In genomic region chr3:130395916-130396315, GRCh38 we compare ENCODE assay signal across 15 cellular contexts. TPM values are rescaled to one million over a fixed set of nuclear protein-coding genes. Genes with fewer than 3 reads are reported as not detected.
DNase-seq lines count a peak whose midpoint lies in the region; ATAC-seq, FAIRE-seq and TF ChIP-seq lines count a peak whose summit lies in the region.
"Had no signal": no experiment of that assay in that cellular context is flagged by ENCODE, and none has a peak within 500 bp of the region (broad histone marks: within the 10 kb centered on the region; RNA-seq: fewer than 3 reads in every experiment).

No MANE protein-coding gene starts in this region.

- peak; percentile 90 for ATAC-seq in GM23338
- no peak for ATAC-seq in GM21529 (IDR thresholded peaks at IDR 0.05; ENCODE audit: unreplicated experiment)
- no peak for ATAC-seq in GM21367 (IDR thresholded peaks at IDR 0.05; ENCODE audit: unreplicated experiment)
- ATAC-seq: T-helper 17 cell had no signal

- H3K27me3 Mint-ChIP-seq in GM23338 (ENCODE audit: insufficient read depth, low read depth, poor library complexity), result peaks cover 4% of the 10 kb centered on the region

- no peak for TF ChIP-seq POLR2A in endothelial cell of umbilical vein (IDR thresholded peaks at IDR 0.05; ENCODE audit: low read depth, low read length)

- peaks cover 9% of the 10 kb centered on the region for H3K4me1 Mint-ChIP-seq in GM23338
- H3K4me1 Mint-ChIP-seq: T-helper 17 cell had no signal

- no peaks in the 10 kb centered on the region for H3F3A ChIP-seq in GM23338 (replicated peaks; ENCODE audit: low read depth)

- H3K9me1 ChIP-seq in endothelial cell of umbilical vein (replicated peaks; ENCODE audit: control insufficient read depth, extremely low read depth, insufficient read depth, low read length), result no peaks in the 10 kb centered on the region

- H3K27me3 ChIP-seq in GM23338 (ENCODE audit: insufficient read depth) (no peaks in the 10 kb centered on the region), NT2/D1 (ENCODE audit: insufficient read depth, insufficient read length) (no peaks in the 10 kb centered on the region), endothelial cell of umbilical vein (ENCODE audit: control insufficient read depth in 2 of 2, insufficient read depth in 2 of 2, low read length in 2 of 2) (no peaks in the 10 kb centered on the region)
- H3K27me3 ChIP-seq: breast epithelium had no signal

- no peak for FAIRE-seq in endothelial cell of umbilical vein (lab: Jason Lieb, UNC)

- no peak overlapping the region for H3K4me3 ChIP-seq in GM23338
- H3K4me3 ChIP-seq in NT2/D1 (ENCODE audit: insufficient read length, low read depth), result no peak overlapping the region
- no peak overlapping the region for H3K4me3 ChIP-seq in endothelial cell of umbilical vein (replicated peaks in 1 of 3; ENCODE audit: insufficient read depth in 1 of 3, low read depth in 1 of 3, low read length in 3 of 3)
- H3K4me3 ChIP-seq: breast epithelium had no signal

- H3K79me2 ChIP-seq in GM23338 (replicated peaks; ENCODE audit: insufficient read depth) (no peaks in the 10 kb centered on the region), endothelial cell of umbilical vein (ENCODE audit: control insufficient read depth, insufficient read depth, low read length) (no peaks in the 10 kb centered on the region)

- H4K20me1 ChIP-seq in GM23338 (replicated peaks; ENCODE audit: insufficient read depth) (no peaks in the 10 kb centered on the region), endothelial cell of umbilical vein (replicated peaks; ENCODE audit: control insufficient read depth, extremely low read depth, insufficient read depth, low read length) (no peaks in the 10 kb centered on the region)

- BruUV-seq in endothelial cell of umbilical vein (replicated peaks; lab: Mats Ljungman, UMichigan), result no TSS peak

- TF ChIP-seq CTCF in GM23338 (conservative IDR thresholded peaks at IDR 0.05; ENCODE audit: low read depth in 2 of 2) (no peak), endothelial cell of umbilical vein (IDR thresholded peaks at IDR 0.05; ENCODE audit: extremely low read depth in 1 of 2, insufficient read depth in 1 of 2, low read depth in 1 of 2, low read length in 2 of 2) (no peak)

- CTCF ChIA-PET in endothelial cell of umbilical vein (lab: Charles Lee), result no interaction called here

- intact Hi-C loops in endothelial cell of umbilical vein (cut with micrococcal nuclease), result no loop called here

- H3K9me3 ChIP-seq in NT2/D1 (ENCODE audit: insufficient read depth, low read length) (no peaks in the 10 kb centered on the region), endothelial cell of umbilical vein (replicated peaks; ENCODE audit: control insufficient read depth, insufficient read depth, low read length) (no peaks in the 10 kb centered on the region)
- H3K9me3 ChIP-seq: breast epithelium had no signal

- no peaks in the 10 kb centered on the region for H3K36me3 ChIP-seq in GM23338 (ENCODE audit: insufficient read depth)
- no peaks in the 10 kb centered on the region for H3K36me3 ChIP-seq in NT2/D1 (ENCODE audit: insufficient read depth, insufficient read length, low read length)
- no peaks in the 10 kb centered on the region for H3K36me3 ChIP-seq in endothelial cell of umbilical vein (ENCODE audit: control insufficient read depth in 2 of 2, extremely low read depth in 1 of 2, insufficient read depth in 2 of 2, low read length in 2 of 2)
- H3K36me3 ChIP-seq: breast epithelium had no signal

- no peak overlapping the region for H3K4me3 Mint-ChIP-seq in GM23338
- H3K4me3 Mint-ChIP-seq: T-helper 17 cell had no signal

- H2AFZ ChIP-seq in GM23338 (no peak overlapping the region), endothelial cell of umbilical vein (ENCODE audit: low read depth, low read length) (no peak overlapping the region)

- H3K9me3 Mint-ChIP-seq in GM23338, result no peaks in the 10 kb centered on the region; the same call in 2 of the 3 replicates

- H3K4me2 ChIP-seq in GM23338, result no peak overlapping the region
- no peak overlapping the region for H3K4me2 ChIP-seq in endothelial cell of umbilical vein (ENCODE audit: insufficient read depth, low read length)

- POLR2A ChIA-PET in endothelial cell of umbilical vein (lab: Charles Lee), result no interaction called here

- no peak overlapping the region for H3K9ac ChIP-seq in NT2/D1 (ENCODE audit: insufficient read length, low read depth)
- no peak overlapping the region for H3K9ac ChIP-seq in endothelial cell of umbilical vein (replicated peaks; ENCODE audit: extremely low read depth, insufficient read depth, low read length)

- DNase-seq in GM23338 (ENCODE audit: low spot score) (peak; percentile 52), NT2/D1 (ENCODE audit: low read depth, low spot score) (peak; percentile 62), endothelial cell of umbilical vein (ENCODE audit: low read depth, low spot score) (peak; percentile 14), non-pigmented ciliary epithelial cell (ENCODE audit: low read depth) (peak; percentile 78), SK-N-DZ (ENCODE audit: low spot score) (no peak)
- no peak for DNase-seq in activated effector memory CD4-positive, alpha-beta T cell treated with Interleukin-2 at 50 U/mL for 16 hours
- DNase-seq: activated CD8-positive, alpha-beta memory T cell treated with anti-CD3 and anti-CD28 coated beads, Interleukin-2, amount 50 U/mL, for 4 hours; glutamatergic neuron; NCI-H69; T-helper 17 cell had no signal

- peak overlapping the region; percentile 71; the same call in 1 of the 2 replicates for H3K27ac Mint-ChIP-seq in GM23338
- H3K27ac Mint-ChIP-seq: T-helper 17 cell had no signal

- dilution Hi-C loops in endothelial cell of umbilical vein (cut with MboI; ENCODE audit: extremely low pct_ligation_motif_present, low sequenced_read_pairs), result no loop called here

- no peaks in the 10 kb centered on the region for H3K36me3 Mint-ChIP-seq in GM23338 (ENCODE audit: low read depth)

- H3K27ac ChIP-seq in GM23338 (ENCODE audit: low read depth), result no peak overlapping the region
- no peak overlapping the region for H3K27ac ChIP-seq in endothelial cell of umbilical vein (ENCODE audit: insufficient read depth, low read depth, low read length)
- H3K27ac ChIP-seq: breast epithelium had no signal

- H3K4me1 ChIP-seq in GM23338 (ENCODE audit: insufficient read depth) (no peaks in the 10 kb centered on the region), NT2/D1 (ENCODE audit: insufficient read depth, insufficient read length) (no peaks in the 10 kb centered on the region), endothelial cell of umbilical vein (ENCODE audit: control insufficient read depth, extremely low read depth, insufficient read depth, low read length) (no peaks in the 10 kb centered on the region)
- H3K4me1 ChIP-seq: breast epithelium had no signal

- no peaks in the 10 kb centered on the region; the same call in 1 of the 2 replicates for H3K9me2 ChIP-seq in GM23338 (ENCODE audit: insufficient read depth)

TF ChIP-seq in GM23338, 12 proteins besides CTCF, POLR2A, EP300 and RAD21 (continues in another document):
- TF ChIP-seq EZH2phosphoT487 (IDR thresholded peaks at IDR 0.05; ENCODE audit: unreplicated experiment), result no peak

TF ChIP-seq in endothelial cell of umbilical vein, 7 proteins besides CTCF, POLR2A, EP300 and RAD21:
- TF ChIP-seq FOS (IDR thresholded peaks at IDR 0.05; ENCODE audit: borderline replicate concordance, insufficient read depth, low read length) (no peak), GATA2 (IDR thresholded peaks at IDR 0.05; ENCODE audit: insufficient read depth, insufficient read length, low read depth, low read length) (no peak), JUN (IDR thresholded peaks at IDR 0.05; ENCODE audit: borderline replicate concordance, insufficient read depth, insufficient read length, low read depth) (no peak), EZH2 (IDR thresholded peaks at IDR 0.05; ENCODE audit: borderline replicate concordance, low read depth, low read length, severe bottlenecking) (no peak), POLR2AphosphoS5 (IDR thresholded peaks at IDR 0.05; ENCODE audit: insufficient read depth, low read depth, low read length) (no peak), MAX (IDR thresholded peaks at IDR 0.05; ENCODE audit: insufficient read depth, insufficient read length) (no peak), MYC (IDR thresholded peaks at IDR 0.05; ENCODE audit: low read depth, low read length) (no peak)

RNA-seq across cellular contexts. Expression of gene COL6A5, which starts 50.4 kb away (rescaled TPM):
- 0.03 TPM in 1 of 2 replicates, not detected in the other for total RNA-seq in GM23338 (2014; rRNA removed; shearing (Covaris generic))
- polyA plus RNA-seq in GM23338 (2016; fragmentation: Nextera tagmentation; extraction: Ambion mirVana) (0.05 TPM in 1 of 2 replicates, not detected in the other), endothelial cell of umbilical vein (not detected in 2 replicates)
- not detected in 2 replicates for total RNA-seq in endothelial cell of umbilical vein
- polyA plus RNA-seq in endothelial cell of umbilical vein (2011; cell fraction: cytosol; rRNA removed), result not detected in 2 replicates
- not detected in 2 replicates for polyA plus RNA-seq in endothelial cell of umbilical vein (2011; cell fraction: nucleus; rRNA removed)
- not detected in 2 replicates for polyA plus RNA-seq in endothelial cell of umbilical vein (2012)
- 0.06 TPM in 1 of 2 replicates, not detected in the other for polyA minus RNA-seq in endothelial cell of umbilical vein
- not detected for polyA minus RNA-seq in endothelial cell of umbilical vein (2011; cell fraction: cytosol; rRNA and poly(A)+ RNA removed)
- polyA minus RNA-seq in endothelial cell of umbilical vein (2011; cell fraction: nucleus; rRNA and poly(A)+ RNA removed), result not detected in 2 replicates
- 0.21 and 0.75 TPM in 2 replicates for polyA plus RNA-seq in SK-N-DZ (2014; cell fraction: cytosol; rRNA removed)
- 0.12 and 0.41 TPM in 2 replicates for polyA plus RNA-seq in SK-N-DZ (2014; cell fraction: nucleus; rRNA removed)
- total RNA-seq: breast epithelium, mucosa of gallbladder, skeletal muscle tissue, T-helper 17 cell had no signal

Comparison
In these comparisons a context has a peak if more than half of its experiments do, and no peak if none do; other contexts are left out.
1. DNase-seq: peak in GM23338 (single experiment), NT2/D1 (single experiment), endothelial cell of umbilical vein (single experiment) and non-pigmented ciliary epithelial cell (single experiment); none in activated effector memory CD4-positive, alpha-beta T cell treated with Interleukin-2 at 50 U/mL for 16 hours (single experiment) and SK-N-DZ (single experiment).